In genomic region chr10:57716884-57717283, GRCh38 we compare ENCODE assay signal across 12 cellular contexts.
DNase-seq lines count a peak whose midpoint lies in the region; ATAC-seq and TF ChIP-seq lines count a peak whose summit lies in the region.
"Had no signal": no experiment of that assay in that cellular context is flagged by ENCODE, and none has a peak within 500 bp of the region (broad histone marks: within the 10 kb centered on the region; RNA-seq: fewer than 3 reads in every experiment).

No MANE protein-coding gene starts in this region.

- DNase-seq in EL (peak; percentile 29), NCI-H82 treated with DMSO at 0.1 percent for 48 hours (lab: John Stamatoyannopoulos, UW; ENCODE audit: unreplicated experiment) (peak; percentile 30), endothelial cell (ENCODE audit: low spot score) (no peak), osteoblast (ENCODE audit: insufficient read length, low spot score, missing footprints) (no peak), Ammon's horn (ENCODE audit: low spot score) (no peak)
- no peak for DNase-seq in effector CD8-positive, alpha-beta T cell (lab: John Stamatoyannopoulos, UW)
- no peak for DNase-seq in activated CD4-positive, alpha-beta T cell treated with anti-CD3 and anti-CD28 coated beads for 48 hours
- DNase-seq: activated CD8-positive, alpha-beta memory T cell treated with anti-CD3 and anti-CD28 coated beads, Interleukin-2, amount 10 ng/mL, durations not matched to agents 7 days and 5 days; stimulated activated CD4-positive, alpha-beta T cell treated with anti-CD3 and anti-CD28 coated beads, Interleukin-1b, Interleukin-23, amount 100 ng/mL, for 48 hours had no signal

- H3K27me3 Mint-ChIP-seq in endothelial cell (ENCODE audit: unreplicated experiment): no peaks in the 10 kb centered on the region
- H3K27me3 Mint-ChIP-seq: activated CD8-positive, alpha-beta memory T cell treated with anti-CD3 and anti-CD28 coated beads, Interleukin-2, amount 10 ng/mL, durations not matched to agents 7 days and 5 days had no signal

- no peak overlapping the region for H3K4me3 Mint-ChIP-seq in endothelial cell (ENCODE audit: unreplicated experiment)
- H3K4me3 Mint-ChIP-seq: activated CD8-positive, alpha-beta memory T cell treated with anti-CD3 and anti-CD28 coated beads, Interleukin-2, amount 10 ng/mL, durations not matched to agents 7 days and 5 days had no signal

- no peak overlapping the region for H3K27ac ChIP-seq in osteoblast (ENCODE audit: low read depth, low read length)

- H3K4me2 ChIP-seq in osteoblast (ENCODE audit: insufficient read depth, low read length): no peak overlapping the region

- H3K36me3 Mint-ChIP-seq in endothelial cell (ENCODE audit: low read depth, unreplicated experiment): no peaks in the 10 kb centered on the region
- H3K36me3 Mint-ChIP-seq: activated CD8-positive, alpha-beta memory T cell treated with anti-CD3 and anti-CD28 coated beads, Interleukin-2, amount 10 ng/mL, durations not matched to agents 7 days and 5 days had no signal

- H3K27ac Mint-ChIP-seq in endothelial cell (ENCODE audit: unreplicated experiment): no peak overlapping the region
- H3K27ac Mint-ChIP-seq: activated CD8-positive, alpha-beta memory T cell treated with anti-CD3 and anti-CD28 coated beads, Interleukin-2, amount 10 ng/mL, durations not matched to agents 7 days and 5 days had no signal

- no peaks in the 10 kb centered on the region for H3K36me3 ChIP-seq in osteoblast (ENCODE audit: insufficient read depth, low read length)

- no peaks in the 10 kb centered on the region for H3K9me3 Mint-ChIP-seq in endothelial cell (ENCODE audit: unreplicated experiment)

- no peaks in the 10 kb centered on the region for H3K79me2 ChIP-seq in osteoblast (ENCODE audit: insufficient read depth, low read length)

- TF ChIP-seq CTCF in endothelial cell (IDR thresholded peaks at IDR 0.05; ENCODE audit: unreplicated experiment) (peak; percentile 26), osteoblast (IDR thresholded peaks at IDR 0.05; ENCODE audit: extremely low read depth, low read depth, low read length) (peak; percentile 47)

- H2AFZ ChIP-seq in osteoblast (ENCODE audit: low read length): no peak overlapping the region

- no peaks in the 10 kb centered on the region for H3K27me3 ChIP-seq in osteoblast (ENCODE audit: insufficient read depth, low read length)

- no peak overlapping the region for H3K4me3 ChIP-seq in osteoblast (ENCODE audit: insufficient read depth, low read length)
- H3K4me3 ChIP-seq: lung had no signal

- no peaks in the 10 kb centered on the region for H3K9me3 ChIP-seq in osteoblast (ENCODE audit: low read depth, low read length)

- H4K20me1 ChIP-seq in osteoblast (ENCODE audit: insufficient read depth, low read length): no peaks in the 10 kb centered on the region

- no peaks in the 10 kb centered on the region for H3K4me1 Mint-ChIP-seq in endothelial cell (ENCODE audit: unreplicated experiment)
- H3K4me1 Mint-ChIP-seq: activated CD8-positive, alpha-beta memory T cell treated with anti-CD3 and anti-CD28 coated beads, Interleukin-2, amount 10 ng/mL, durations not matched to agents 7 days and 5 days had no signal

- no peaks in the 10 kb centered on the region for H3K4me1 ChIP-seq in osteoblast (ENCODE audit: insufficient read depth, low read length)

- no peak for ATAC-seq in HG02938 (IDR thresholded peaks at IDR 0.05; ENCODE audit: unreplicated experiment)
- ATAC-seq: activated CD8-positive, alpha-beta memory T cell treated with anti-CD3 and anti-CD28 coated beads, Interleukin-2, amount 10 ng/mL, durations not matched to agents 7 days and 5 days; HCT116 had no signal

Comparison
In these comparisons a context has a peak if more than half of its experiments do, and no peak if none do; other contexts are left out.
1. DNase-seq: peak in EL (single experiment) and NCI-H82 treated with DMSO at 0.1 percent for 48 hours (single experiment); none in endothelial cell (single experiment), osteoblast (single experiment), Ammon's horn (single experiment), effector CD8-positive, alpha-beta T cell (single experiment) and activated CD4-positive, alpha-beta T cell treated with anti-CD3 and anti-CD28 coated beads for 48 hours (single experiment).